8 cellular contexts compared by ENCODE assay signal in genomic region chr2:33069894-33070651, GRCh38.
A peak's percentile ranks its signal among the peaks of the same experiment; 100 is the strongest.
DNase-seq lines count a peak whose midpoint lies in the region; ATAC-seq and TF ChIP-seq lines count a peak whose summit lies in the region.
"Had no signal": no experiment of that assay in that cellular context is flagged by ENCODE, and none has a peak within 500 bp of the region (broad histone marks: within the 10 kb centered on the region; RNA-seq: fewer than 3 reads in every experiment).

No MANE protein-coding gene starts in this region.

- no peak for TF ChIP-seq POLR2A in esophagus squamous epithelium (IDR thresholded peaks at IDR 0.05)

- 24 to 30% methylated on average over 10 of the region's 10 CpGs for WGBS in esophagus squamous epithelium, 2 donors

- peaks cover 2% of the 10 kb centered on the region; the same call in 1 of the 2 replicates for H3K9me3 ChIP-seq in Panc1 (ENCODE audit: control insufficient read depth, insufficient read depth, low read depth, low read length)
- H3K9me3 ChIP-seq in esophagus squamous epithelium, result no peaks in the 10 kb centered on the region

- CTCF ChIA-PET in Panc1 (lab: Charles Lee), result no interaction called here

- POLR2A ChIA-PET in Panc1 (lab: Charles Lee), result no interaction called here

- in situ Hi-C loops in Panc1 (cut with HindIII; ENCODE audit: low pct_unique_long_range_greater_than_20kb, low sequenced_read_pairs), result no loop called here

- H3K27ac ChIP-seq in Panc1 (ENCODE audit: low read length), result peak overlapping the region; percentile 59
- peak overlapping the region; percentile 86 to 91 (median 88) for H3K27ac ChIP-seq in esophagus squamous epithelium

- peak; percentile 86 for DNase-seq in H4 (ENCODE audit: low spot score)
- peak; percentile 99 for DNase-seq in Panc1 (ENCODE audit: low read depth, low spot score)
- DNase-seq in esophagus squamous epithelium (lab: John Stamatoyannopoulos, UW), result no peak
- DNase-seq in retinal pigment epithelial cell (ENCODE audit: low read depth), result peak; percentile 92
- DNase-seq in NCI-H345 (lab: John Stamatoyannopoulos, UW), result no peak
- DNase-seq in SKM-1 (lab: John Stamatoyannopoulos, UW; ENCODE audit: unreplicated experiment), result no peak
- DNase-seq in DMS153 (lab: John Stamatoyannopoulos, UW), result no peak
- DNase-seq: naive B cell had no signal

- H3K4me1 ChIP-seq in Panc1 (ENCODE audit: control insufficient read depth, insufficient read depth, low read length) (peaks cover 13% of the 10 kb centered on the region; the same call in 1 of the 2 replicates), esophagus squamous epithelium (peaks cover 0 to 29% (median 12%) of the 10 kb centered on the region in 3 donors)

- H3K4me3 ChIP-seq in Panc1 (ENCODE audit: low read depth in 2 of 2, low read length in 2 of 2) (peak overlapping the region in 1 of 2 experiments; percentile 28; a peak in 2 of 4 replicates), esophagus squamous epithelium (no peak overlapping the region), retinal pigment epithelial cell (ENCODE audit: low read length) (no peak overlapping the region)

- ATAC-seq in Panc1, result peak; percentile 98

- H3K36me3 ChIP-seq in Panc1 (ENCODE audit: control insufficient read depth, insufficient read depth, low read length) (no peaks in the 10 kb centered on the region), esophagus squamous epithelium (no peaks in the 10 kb centered on the region)

- H3K27me3 ChIP-seq in Panc1 (ENCODE audit: control insufficient read depth, insufficient read depth, low read length), result no peaks in the 10 kb centered on the region
- H3K27me3 ChIP-seq in esophagus squamous epithelium, result no peaks in the 10 kb centered on the region

- no peak for TF ChIP-seq CTCF in Panc1 (IDR thresholded peaks at IDR 0.05)
- no peak for TF ChIP-seq CTCF in esophagus squamous epithelium (IDR thresholded peaks at IDR 0.05)
- no peak for TF ChIP-seq CTCF in retinal pigment epithelial cell (conservative IDR thresholded peaks at IDR 0.05; ENCODE audit: low read depth, low read length)

- intact Hi-C loops in Panc1 (cut with micrococcal nuclease; ENCODE audit: unreplicated experiment) (no loop called here), esophagus squamous epithelium (cut with DNase I) (no loop called here)

- BruUV-seq in Panc1 (replicated peaks; lab: Mats Ljungman, UMichigan), result no TSS peak

Comparison
In these comparisons a context has a peak if more than half of its experiments do, and no peak if none do; other contexts are left out.
1. DNase-seq: peak in H4 (single experiment), Panc1 (single experiment) and retinal pigment epithelial cell (single experiment); none in esophagus squamous epithelium (single experiment), NCI-H345 (single experiment), SKM-1 (single experiment) and DMS153 (single experiment).